ENCODE assay signal across 21 cellular contexts in genomic region chr5:98102926-98103325, GRCh38.
"Had no signal": no experiment of that assay in that cellular context is flagged by ENCODE, and none has a peak within 500 bp of the region (broad histone marks: within the 10 kb centered on the region; RNA-seq: fewer than 3 reads in every experiment).

No MANE protein-coding gene starts in this region.

- H3K27me3 ChIP-seq: SJCRH30 had no signal

- DNase-seq: KBM-7, MV-4-11, NCI-H1048, NCI-H1105, NCI-H1417 treated with DMSO at 0.1 percent for 48 hours, NCI-H146, NCI-H187, NCI-H2029, NCI-H2081 treated with DMSO at 0.1 percent for 48 hours, NCI-H2171, NCI-H226, NCI-H446, NCI-H510A, NCI-H524 treated with DMSO at 0.1 percent for 48 hours, NCI-H69, NCI-H774, SHP77, SJCRH30 had no signal

- H3K27ac ChIP-seq: HL-60, RWPE1, SJCRH30 had no signal

- ATAC-seq: SK-N-SH treated with all-trans-retinoic acid at 6 μM for 48 hours had no signal

- H3K36me3 ChIP-seq: SJCRH30 had no signal

- H3K4me1 ChIP-seq: SJCRH30 had no signal

- H3K4me3 ChIP-seq: SJCRH30 had no signal

- H3K9me3 ChIP-seq: SJCRH30 had no signal
